8 cellular contexts compared by ENCODE assay signal in genomic region chr18:76495435-76496199, GRCh38. TPM values are rescaled to one million over a fixed set of nuclear protein-coding genes. Genes with fewer than 3 reads are reported as not detected.
DNase-seq lines count a peak whose midpoint lies in the region; ATAC-seq, FAIRE-seq and TF ChIP-seq lines count a peak whose summit lies in the region.

No MANE protein-coding gene starts in this region.

- H3F3A ChIP-seq in GM23248 (ENCODE audit: insufficient read depth): peaks cover 23% of the 10 kb centered on the region

- peak overlapping the region; percentile 13 for H3K27ac Mint-ChIP-seq in CD8-positive, alpha-beta T cell
- peak overlapping the region in 5 of 6 donors; percentile 59 to 88 (median 83) for H3K27ac Mint-ChIP-seq in immature natural killer cell

- in situ Hi-C loops in GM23248 (cut with MboI) (no loop called here), GM12878 (cut with MboI) (no loop called here)

- H3K4me3 ChIP-seq in CD8-positive, alpha-beta T cell (ENCODE audit: low read depth, low read length): peak overlapping the region; percentile 92
- H3K4me3 ChIP-seq in GM23248 (peak overlapping the region; percentile 89), GM12878 (peak overlapping the region; percentile 73), small intestine (ENCODE audit: low read depth in 1 of 2, low read length in 2 of 2) (peak overlapping the region; percentile 69 to 71)

- peak overlapping the region; percentile 86 for H3K9ac ChIP-seq in GM23248
- H3K9ac ChIP-seq in GM12878 (ENCODE audit: control insufficient read depth, insufficient read depth, low read length): peak overlapping the region; percentile 89

- H3K4me2 ChIP-seq in GM23248 (ENCODE audit: unreplicated experiment) (peak overlapping the region; percentile 100), GM12878 (ENCODE audit: control insufficient read depth, insufficient read depth) (peak overlapping the region; percentile 96)

- H3K9me2 ChIP-seq in GM23248 (ENCODE audit: insufficient read depth): no peaks in the 10 kb centered on the region

- intact Hi-C loops in CD8-positive, alpha-beta T cell (cut with DNase I, micrococcal nuclease): loop anchor here (5.0 to 10.0 kb wide), 4 partner anchors 327 to 1281 kb away; partner anchors contain the start of genes TSHZ1 (in 1 of the 2) and ZNF236 (in 1 of the 2)
- intact Hi-C loops in GM12878 (cut with micrococcal nuclease; ENCODE audit: unreplicated experiment): loop anchor here (10.0 kb wide), 3 partner anchors 329 to 2001 kb away; partner anchors contain the start of genes CNDP2 and ZNF236

- H3K4me3 Mint-ChIP-seq in CD8-positive, alpha-beta T cell: peak overlapping the region; percentile 86
- H3K4me3 Mint-ChIP-seq in immature natural killer cell: peak overlapping the region; percentile 87 to 98 (median 96)

- no TSS peak for BruUV-seq in GM12878 (replicated peaks; lab: Mats Ljungman, UMichigan)

- SMC1A ChIA-PET in GM12878 (lab: Charles Lee; ENCODE audit: uncharacterized antibody, unreplicated experiment): no interaction called here

- CTCF ChIA-PET in CD8-positive, alpha-beta T cell (lab: Charles Lee): no interaction called here
- CTCF ChIA-PET in GM12878 (lab: Yijun Ruan, JAX): no interaction called here

- peak; percentile 88 for TF ChIP-seq POLR2A in GM12878 (IDR thresholded peaks at IDR 0.05; ENCODE audit: low read depth, low read length)

- H3K9me3 Mint-ChIP-seq in CD8-positive, alpha-beta T cell: no peaks in the 10 kb centered on the region
- no peaks in the 10 kb centered on the region for H3K9me3 Mint-ChIP-seq in immature natural killer cell

- H3K27me3 ChIP-seq in CD8-positive, alpha-beta T cell (ENCODE audit: insufficient read depth, low read length): no peaks in the 10 kb centered on the region
- H3K27me3 ChIP-seq in GM23248 (replicated peaks; ENCODE audit: insufficient read depth): no peaks in the 10 kb centered on the region
- no peaks in the 10 kb centered on the region for H3K27me3 ChIP-seq in GM12878 (replicated peaks in 1 of 2; ENCODE audit: control insufficient read depth in 2 of 2, insufficient read depth in 2 of 2, low read length in 1 of 2)
- H3K27me3 ChIP-seq in small intestine (ENCODE audit: control insufficient read depth in 2 of 2, insufficient read depth in 2 of 2, low read length in 2 of 2): no peaks in the 10 kb centered on the region

- no peaks in the 10 kb centered on the region for H3K36me3 ChIP-seq in CD8-positive, alpha-beta T cell (ENCODE audit: insufficient read depth, low read length)
- H3K36me3 ChIP-seq in GM23248 (ENCODE audit: low read depth) (no peaks in the 10 kb centered on the region), GM12878 (ENCODE audit: control insufficient read depth in 2 of 2, insufficient read depth in 2 of 2, low read length in 1 of 2) (no peaks in the 10 kb centered on the region), small intestine (ENCODE audit: control insufficient read depth in 2 of 2, insufficient read depth in 2 of 2, low read length in 2 of 2) (no peaks in the 10 kb centered on the region)

- no peak for TF ChIP-seq CTCF in CD8-positive, alpha-beta T cell (IDR thresholded peaks at IDR 0.05)
- 0 out of 6 replicates have a peak, but pooled peaks of 1 of the 3 experiments have one; percentile 10 for TF ChIP-seq CTCF in GM12878 (IDR thresholded peaks at IDR 0.05 in 2 of 3, conservative IDR thresholded peaks at IDR 0.05 in 1 of 3; ENCODE audit: control insufficient read depth in 2 of 3, extremely low read depth in 1 of 3, insufficient read depth in 1 of 3, low read depth in 3 of 3, low read length in 3 of 3)

- 1 to 2% methylated on average over 36 to 43 of the region's 44 CpGs for WGBS in GM23248 (ENCODE audit: low coverage in 1 of 2, low lambda C conversion rate in 2 of 2, missing lambda C conversion rate in 2 of 2), 2 experiments
- 26% methylated on average over 33 of the region's 44 CpGs for whole genome bisulfite sequencing in GM12878 (ENCODE audit: insufficient coverage, insufficient replicate concordance, low lambda C conversion rate, missing lambda C conversion rate)
- 0 to 2% (median 0%) methylated on average over 39 to 44 of the region's 44 CpGs for WGBS in small intestine, 3 donors

- RAD21 ChIA-PET in GM12878 (lab: Charles Lee; ENCODE audit: unreplicated experiment): no interaction called here

- peak in 2 of 7 experiments; percentile 20 to 34 for DNase-seq in CD8-positive, alpha-beta T cell
- DNase-seq in GM23248 (peak; percentile 79), NCI-H526 treated with DMSO at 0.1 percent for 48 hours (lab: John Stamatoyannopoulos, UW) (peak; percentile 32), GM12878 (ENCODE audit: low read depth, low spot score) (no peak), immature natural killer cell (peak; percentile 29 to 34 (median 33)), small intestine (peak; percentile 67), mesenteric fat pad (ENCODE audit: low spot score) (no peak), DMS114 treated with DMSO at 0.1 percent for 48 hours (lab: John Stamatoyannopoulos, UW; ENCODE audit: unreplicated experiment) (no peak)

- H4K20me1 ChIP-seq in GM23248 (ENCODE audit: insufficient read depth) (no peaks in the 10 kb centered on the region), GM12878 (ENCODE audit: control insufficient read depth, insufficient read depth) (no peaks in the 10 kb centered on the region)

- peaks cover 3% of the 10 kb centered on the region for H3K36me3 Mint-ChIP-seq in CD8-positive, alpha-beta T cell
- no peaks in the 10 kb centered on the region for H3K36me3 Mint-ChIP-seq in immature natural killer cell

- H3K27ac ChIP-seq in CD8-positive, alpha-beta T cell (ENCODE audit: low read depth, low read length): peak overlapping the region; percentile 45
- H3K27ac ChIP-seq in GM23248 (peak overlapping the region; percentile 63), GM12878 (ENCODE audit: control insufficient read depth, insufficient read depth) (peak overlapping the region; percentile 88), small intestine (ENCODE audit: low read depth in 1 of 2, low read length in 1 of 2) (peak overlapping the region in 1 of 2 donors; percentile 81)

- H3K9me3 ChIP-seq in CD8-positive, alpha-beta T cell (ENCODE audit: low read length): no peaks in the 10 kb centered on the region
- H3K9me3 ChIP-seq in GM23248 (ENCODE audit: low read depth): no peaks in the 10 kb centered on the region
- H3K9me3 ChIP-seq in GM12878 (replicated peaks; ENCODE audit: control insufficient read depth, insufficient read depth, low read length): no peaks in the 10 kb centered on the region
- H3K9me3 ChIP-seq in small intestine (ENCODE audit: control insufficient read depth, low read depth): no peaks in the 10 kb centered on the region

- peaks cover 24% of the 10 kb centered on the region for H3K4me1 Mint-ChIP-seq in CD8-positive, alpha-beta T cell (ENCODE audit: low read depth)
- H3K4me1 Mint-ChIP-seq in immature natural killer cell: peaks cover 35% of the 10 kb centered on the region in 2 donors

- H2AFZ ChIP-seq in GM23248 (peak overlapping the region; percentile 94), GM12878 (ENCODE audit: control insufficient read depth, low read depth, low read length) (peak overlapping the region; percentile 87)

- FAIRE-seq in GM12878 (lab: Jason Lieb, UNC) (no peak), small intestine (lab: Jason Lieb, UNC) (no peak)

- H3K79me2 ChIP-seq in GM23248 (ENCODE audit: insufficient read depth) (peaks cover 9% of the 10 kb centered on the region), GM12878 (ENCODE audit: control insufficient read depth, insufficient read depth, low read length) (peaks cover 35% of the 10 kb centered on the region)

- TF ChIP-seq EP300 in GM12878 (IDR thresholded peaks at IDR 0.05; ENCODE audit: borderline replicate concordance in 1 of 2, control insufficient read depth in 1 of 2, low read depth in 2 of 2, low read length in 2 of 2): no peak

- no peak for TF ChIP-seq RAD21 in GM12878 (IDR thresholded peaks at IDR 0.05; ENCODE audit: insufficient read depth, low read depth, low read length)

- H3K4me1 ChIP-seq in CD8-positive, alpha-beta T cell (ENCODE audit: insufficient read depth, low read length): peaks cover 6% of the 10 kb centered on the region
- H3K4me1 ChIP-seq in GM23248 (ENCODE audit: insufficient read depth) (no peaks in the 10 kb centered on the region), GM12878 (ENCODE audit: control insufficient read depth, insufficient read depth, low read length) (peaks cover 9% of the 10 kb centered on the region; the same call in 1 of the 2 replicates), small intestine (ENCODE audit: control insufficient read depth in 2 of 2, insufficient read depth in 1 of 2, low read depth in 1 of 2, low read length in 1 of 2) (no peaks in the 10 kb centered on the region)

- peak; percentile 12 for ATAC-seq in CD8-positive, alpha-beta T cell
- ATAC-seq in GM12878: peak; percentile 22

- POLR2A ChIA-PET in CD8-positive, alpha-beta T cell (lab: Charles Lee): no interaction called here
- POLR2A ChIA-PET in GM12878 (lab: Charles Lee): no interaction called here

- H3K27me3 Mint-ChIP-seq in CD8-positive, alpha-beta T cell (ENCODE audit: low read depth): peaks cover 30% of the 10 kb centered on the region
- peaks cover 11 to 38% (median 25%) of the 10 kb centered on the region in 3 donors for H3K27me3 Mint-ChIP-seq in immature natural killer cell (ENCODE audit: low read depth in 3 of 3)

TF ChIP-seq in GM12878, 131 proteins besides CTCF, POLR2A, EP300 and RAD21 (continues in another document):
- TF ChIP-seq SREBF2 (IDR thresholded peaks at IDR 0.05; ENCODE audit: low read length): no peak
- no peak for TF ChIP-seq BRCA1 (IDR thresholded peaks at IDR 0.05; ENCODE audit: low read depth, low read length)

RNA-seq across cellular contexts. Expression of gene ZNF516, which starts 0.6 kb away (rescaled TPM):
- 10 to 100 TPM; 19.5 to 19.6 TPM for total RNA-seq in CD8-positive, alpha-beta T cell
- 18.0 and 29.4 TPM in 2 replicates for total RNA-seq in GM23248 (2014; rRNA removed; shearing (Covaris generic))
- polyA plus RNA-seq in GM23248 (2016; fragmentation: Nextera tagmentation; extraction: Ambion mirVana): 16.1 and 17.8 TPM in 2 replicates
- total RNA-seq in GM12878 (2013; cell fraction: nucleolus; rRNA removed): 64.3 and 64.4 TPM in 2 replicates
- total RNA-seq in GM12878 (2014; rRNA removed): 9.5 and 12.1 TPM in 2 replicates
- 6.8 and 6.9 TPM in 2 replicates for total RNA-seq in GM12878 (2014; rRNA removed; fragmentation: Illumina TruSeq; extraction: Trizol)
- 23.8 and 32.0 TPM in 2 replicates for total RNA-seq in GM12878 (2021)
- 7.3 TPM for polyA plus RNA-seq in GM12878 (2011; ENCODE audit: low read depth)
- 8.7 and 9.0 TPM in 2 replicates for polyA plus RNA-seq in GM12878 (2011; rRNA removed)
- polyA plus RNA-seq in GM12878 (2011; cell fraction: cytosol; rRNA removed): 5.5 and 6.0 TPM in 2 replicates
- polyA plus RNA-seq in GM12878 (2011; cell fraction: nucleus; rRNA removed): 21.3 and 23.9 TPM in 2 replicates
- polyA plus RNA-seq in GM12878 (2012): 11.5 and 14.1 TPM in 2 replicates
- polyA plus RNA-seq in GM12878 (2014; fragmentation: Illumina TruSeq; extraction: Trizol): 3.9 and 4.7 TPM in 2 replicates
- polyA plus RNA-seq in GM12878 (2014; fragmentation: Nextera tagmentation; extraction: Ambion mirVana): 1 to 10 TPM; 2.0 to 4.2 TPM
- 9.8 and 10.4 TPM in 2 replicates for polyA plus RNA-seq in GM12878 (2014; rRNA removed)
- 1 to 10 TPM; 8.2 to 8.3 TPM for polyA plus RNA-seq in GM12878 (2016; fragmentation: Nextera tagmentation; extraction: Ambion mirVana)
- 6.5 and 11.3 TPM in 2 replicates for polyA minus RNA-seq in GM12878 (2011; rRNA and poly(A)+ RNA removed)
- polyA minus RNA-seq in GM12878 (2011; cell fraction: cytosol; rRNA and poly(A)+ RNA removed): 6.0 and 11.0 TPM in 2 replicates
- polyA minus RNA-seq in GM12878 (2011; cell fraction: nucleus; rRNA and poly(A)+ RNA removed): 22.1 and 30.9 TPM in 2 replicates
- polyA plus RNA-seq in immature natural killer cell: 1 to 10 TPM; 1.2 to 6.1 (median 2.0) TPM
- 1 to 10 TPM; 4.6 to 6.9 (median 6.1) TPM for polyA plus RNA-seq in small intestine
- 20.3 TPM for total RNA-seq in mesenteric fat pad

Comparison
In these comparisons a context has a peak if more than half of its experiments do, and no peak if none do; other contexts are left out.
1. DNase-seq: peak in GM23248 (single experiment), NCI-H526 treated with DMSO at 0.1 percent for 48 hours (single experiment), immature natural killer cell (3 of 3) and small intestine (single experiment); none in GM12878 (single experiment), mesenteric fat pad (single experiment) and DMS114 treated with DMSO at 0.1 percent for 48 hours (single experiment).
2. Peak in every context shown above with its lines, with median percentiles within 50 percentile points of each other: H3K4me3 ChIP-seq.